18 cellular contexts compared by ENCODE assay signal in the genomic region with DNA sequence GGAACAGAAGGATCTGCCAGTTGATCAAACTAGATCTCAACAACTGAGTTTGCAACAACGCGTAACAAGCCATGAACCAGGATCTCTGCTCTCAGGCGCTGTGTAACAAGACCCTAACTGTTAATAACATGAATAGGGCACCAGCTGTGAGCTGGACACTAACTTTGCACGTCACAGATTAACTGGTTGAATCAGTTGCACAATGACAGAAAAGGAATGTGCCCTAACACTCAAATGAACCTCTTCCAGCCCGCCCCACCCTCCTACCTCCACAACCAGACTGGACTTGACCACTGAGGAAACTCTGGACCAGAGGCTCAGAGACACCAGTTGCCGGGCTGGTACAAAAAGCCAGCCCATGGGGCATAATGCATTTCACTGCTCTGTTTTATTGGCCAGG.
"Had no signal": no experiment of that assay in that cellular context is flagged by ENCODE, and none has a peak within 500 bp of the region (broad histone marks: within the 10 kb centered on the region; RNA-seq: fewer than 3 reads in every experiment).

No MANE protein-coding gene starts in this region.

- FAIRE-seq: astrocyte, frontal cortex, islet of Langerhans, small intestine had no signal

- H3K9me3 ChIP-seq: esophagus muscularis mucosa, heart left ventricle, left ventricle myocardium inferior, ovary, right atrium auricular region, thyroid gland, uterus had no signal

- H3K27me3 ChIP-seq: esophagus muscularis mucosa, ovary, right atrium auricular region, thyroid gland, uterus had no signal

- H3K36me3 ChIP-seq: esophagus muscularis mucosa, heart left ventricle, left ventricle myocardium inferior, ovary, right atrium auricular region, thyroid gland, uterus, WERI-Rb-1 had no signal

- H3K4me1 ChIP-seq: heart left ventricle, left ventricle myocardium inferior, right atrium auricular region, thyroid gland, uterus had no signal

- DNase-seq: activated CD4-positive, alpha-beta memory T cell treated with anti-CD3 and anti-CD28 coated beads, Interleukin-2, amount 10 ng/mL, durations not matched to agents 7 days and 5 days; activated CD4-positive, alpha-beta T cell treated with anti-CD3 and anti-CD28 coated beads for 36 hours; activated naive CD8-positive, alpha-beta T cell treated with anti-CD3 and anti-CD28 coated beads, Interleukin-2, amount 50 U/mL, for 24 hours; activated T-cell treated with anti-CD3 and anti-CD28 coated beads, Interleukin-2, amount 50 U/mL, for 48 hours; caudate nucleus; heart left ventricle; left ventricle myocardium inferior; ovary; small intestine; T-helper 1 cell; thyroid gland; uterus; WERI-Rb-1 had no signal

- ATAC-seq: activated CD4-positive, alpha-beta T cell treated with anti-CD3 and anti-CD28 coated beads for 36 hours; activated naive CD8-positive, alpha-beta T cell treated with anti-CD3 and anti-CD28 coated beads, Interleukin-2, amount 50 U/mL, for 24 hours had no signal

- H3K27ac ChIP-seq: esophagus muscularis mucosa, heart left ventricle, left ventricle myocardium inferior, ovary, right atrium auricular region, thyroid gland, uterus, WERI-Rb-1 had no signal

- H3K4me3 ChIP-seq: esophagus muscularis mucosa, heart left ventricle, left ventricle myocardium inferior, ovary, right atrium auricular region, thyroid gland, uterus had no signal
